In the genomic region with DNA sequence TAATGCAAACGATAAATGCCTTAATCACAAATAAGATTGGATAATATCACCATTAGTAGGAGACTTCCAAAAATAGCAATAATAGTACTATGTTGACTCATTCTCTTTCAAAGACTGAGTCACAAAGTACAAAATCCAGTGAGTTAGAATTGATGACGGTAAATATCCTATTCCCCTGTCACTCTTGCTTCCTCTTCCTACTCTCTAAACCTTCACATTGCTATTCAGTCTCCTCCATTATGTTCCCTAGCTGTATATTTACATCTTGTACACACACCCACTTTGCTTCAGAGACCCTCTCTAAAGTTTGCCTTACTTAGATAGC, we compare ENCODE assay signal across 17 cellular contexts. TPM values are rescaled to one million over a fixed set of nuclear protein-coding genes. Genes with fewer than 3 reads are reported as not detected.
DNase-seq lines count a peak whose midpoint lies in the region; ATAC-seq and TF ChIP-seq lines count a peak whose summit lies in the region.
"Had no signal": no experiment of that assay in that cellular context is flagged by ENCODE, and none has a peak within 500 bp of the region (broad histone marks: within the 10 kb centered on the region; RNA-seq: fewer than 3 reads in every experiment).

No MANE protein-coding gene starts in this region.

- no peak overlapping the region for H3K27ac Mint-ChIP-seq in naive thymus-derived CD4-positive, alpha-beta T cell
- H3K27ac Mint-ChIP-seq: activated naive CD8-positive, alpha-beta T cell treated with anti-CD3 and anti-CD28 coated beads, Interleukin-2, amount 10 ng/mL, durations not matched to agents 7 days and 5 days; CD4-positive, alpha-beta memory T cell; dendritic cell treated with granulocyte-macrophage colony-stimulating factor and Interleukin-4, amounts not matched to agents 40 ng/mL and 50 ng/mL, for 4 days; naive B cell had no signal

- no peaks in the 10 kb centered on the region for H3K27me3 Mint-ChIP-seq in naive thymus-derived CD4-positive, alpha-beta T cell
- H3K27me3 Mint-ChIP-seq: CD4-positive, alpha-beta memory T cell; dendritic cell treated with granulocyte-macrophage colony-stimulating factor and Interleukin-4, amounts not matched to agents 40 ng/mL and 50 ng/mL, for 4 days; naive B cell had no signal

- no peak overlapping the region for H3K4me3 Mint-ChIP-seq in naive thymus-derived CD4-positive, alpha-beta T cell
- H3K4me3 Mint-ChIP-seq: activated naive CD8-positive, alpha-beta T cell treated with anti-CD3 and anti-CD28 coated beads, Interleukin-2, amount 10 ng/mL, durations not matched to agents 7 days and 5 days; CD4-positive, alpha-beta memory T cell; dendritic cell treated with granulocyte-macrophage colony-stimulating factor and Interleukin-4, amounts not matched to agents 40 ng/mL and 50 ng/mL, for 4 days; naive B cell had no signal

- no peaks in the 10 kb centered on the region for H3K9me3 ChIP-seq in naive thymus-derived CD4-positive, alpha-beta T cell (ENCODE audit: control insufficient read depth in 2 of 3, low read length in 3 of 3)
- H3K9me3 ChIP-seq in right atrium auricular region, result no peaks in the 10 kb centered on the region
- H3K9me3 ChIP-seq: right lobe of liver, suprapubic skin had no signal

- CTCF ChIA-PET in naive thymus-derived CD4-positive, alpha-beta T cell (lab: Charles Lee), result no interaction called here

- POLR2A ChIA-PET in naive thymus-derived CD4-positive, alpha-beta T cell (lab: Charles Lee), result no interaction called here

- no peak for TF ChIP-seq CTCF in choroid plexus epithelial cell (conservative IDR thresholded peaks at IDR 0.05; ENCODE audit: low read depth, low read length)
- no peak for TF ChIP-seq CTCF in right atrium auricular region (IDR thresholded peaks at IDR 0.05)

- no peaks in the 10 kb centered on the region for H3K36me3 ChIP-seq in naive thymus-derived CD4-positive, alpha-beta T cell (ENCODE audit: control insufficient read depth in 2 of 3, insufficient read depth in 3 of 3, low read length in 3 of 3)
- no peaks in the 10 kb centered on the region for H3K36me3 ChIP-seq in right atrium auricular region
- H3K36me3 ChIP-seq: right lobe of liver, suprapubic skin had no signal

- no peaks in the 10 kb centered on the region for H3K4me1 ChIP-seq in naive thymus-derived CD4-positive, alpha-beta T cell (ENCODE audit: control insufficient read depth in 2 of 2, insufficient read depth in 2 of 2, low read length in 2 of 2)
- no peaks in the 10 kb centered on the region for H3K4me1 ChIP-seq in right atrium auricular region
- H3K4me1 ChIP-seq: suprapubic skin had no signal

- peak; percentile 38 for ATAC-seq in naive thymus-derived CD4-positive, alpha-beta T cell
- no peak for ATAC-seq in HG03442 (IDR thresholded peaks at IDR 0.05; ENCODE audit: unreplicated experiment)
- ATAC-seq: left cardiac atrium had no signal

- peaks cover 0 to 10% (median 7%) of the 10 kb centered on the region in 7 donors for H3K4me1 Mint-ChIP-seq in naive thymus-derived CD4-positive, alpha-beta T cell
- H3K4me1 Mint-ChIP-seq: CD4-positive, alpha-beta memory T cell; naive B cell had no signal

- no peak overlapping the region for H3K27ac ChIP-seq in naive thymus-derived CD4-positive, alpha-beta T cell (ENCODE audit: low read depth, low read length)
- no peak overlapping the region for H3K27ac ChIP-seq in right atrium auricular region
- H3K27ac ChIP-seq: suprapubic skin had no signal

- no peaks in the 10 kb centered on the region for H3K27me3 ChIP-seq in naive thymus-derived CD4-positive, alpha-beta T cell (ENCODE audit: control insufficient read depth in 2 of 2, insufficient read depth in 2 of 2, low read length in 2 of 2)
- H3K27me3 ChIP-seq in right atrium auricular region, result no peaks in the 10 kb centered on the region
- H3K27me3 ChIP-seq: right lobe of liver, suprapubic skin had no signal

- H3K36me3 Mint-ChIP-seq in naive thymus-derived CD4-positive, alpha-beta T cell, result peaks cover 0 to 10% (median 0%) of the 10 kb centered on the region in 5 donors
- H3K36me3 Mint-ChIP-seq: CD4-positive, alpha-beta memory T cell; naive B cell had no signal

- peaks cover 0 to 11% (median 0%) of the 10 kb centered on the region in 11 donors for H3K9me3 Mint-ChIP-seq in naive thymus-derived CD4-positive, alpha-beta T cell

- intact Hi-C loops in naive thymus-derived CD4-positive, alpha-beta T cell (cut with micrococcal nuclease), result no loop called here

- H3K4me3 ChIP-seq in choroid plexus epithelial cell (ENCODE audit: low read depth, low read length) (no peak overlapping the region), right atrium auricular region (no peak overlapping the region)
- H3K4me3 ChIP-seq in naive thymus-derived CD4-positive, alpha-beta T cell (ENCODE audit: low read length), result no peak overlapping the region
- H3K4me3 ChIP-seq: right lobe of liver, suprapubic skin had no signal

- peak; percentile 64 for DNase-seq in EL
- peak; percentile 47 for DNase-seq in M059J (ENCODE audit: low read depth)
- peak; percentile 49 for DNase-seq in choroid plexus epithelial cell (ENCODE audit: low read depth)
- DNase-seq in naive thymus-derived CD4-positive, alpha-beta T cell, result no peak
- no peak for DNase-seq in right atrium auricular region (ENCODE audit: low spot score)
- no peak for DNase-seq in NCI-H2081 (lab: John Stamatoyannopoulos, UW)
- DNase-seq in KG1 (lab: John Stamatoyannopoulos, UW), result no peak
- DNase-seq: activated naive CD8-positive, alpha-beta T cell treated with anti-CD3 and anti-CD28 coated beads, Interleukin-2, amount 10 ng/mL, durations not matched to agents 7 days and 5 days; CD4-positive, alpha-beta memory T cell; left cardiac atrium; naive B cell; NCI-H446; right lobe of liver; RPMI8226 had no signal

RNA-seq across cellular contexts. Expression of a gene that starts 26.3 kb away (rescaled TPM):
- total RNA-seq in M059J (2014; rRNA removed; shearing (Covaris generic)), result 27.6 and 35.2 TPM in 2 replicates
- total RNA-seq in naive thymus-derived CD4-positive, alpha-beta T cell, result 10 to 100 TPM; 60.9 to 67.0 (median 62.7) TPM
- polyA plus RNA-seq in naive thymus-derived CD4-positive, alpha-beta T cell, result 10 to 100 TPM; 23.7 to 31.3 TPM
- total RNA-seq in right atrium auricular region, result 10 to 100 TPM; 18.7 to 27.6 TPM

Comparison
In these comparisons a context has a peak if more than half of its experiments do, and no peak if none do; other contexts are left out.
1. DNase-seq: peak in EL (single experiment), M059J (single experiment) and choroid plexus epithelial cell (single experiment); none in naive thymus-derived CD4-positive, alpha-beta T cell (0 of 9), right atrium auricular region (single experiment), NCI-H2081 (0 of 2) and KG1 (single experiment).